In genomic region chr1:94922756-94923465, GRCh38 we compare ENCODE assay signal across 11 cellular contexts. TPM values are rescaled to one million over a fixed set of nuclear protein-coding genes. Genes with fewer than 3 reads are reported as not detected.
DNase-seq lines count a peak whose midpoint lies in the region; ATAC-seq and TF ChIP-seq lines count a peak whose summit lies in the region.
"Had no signal": no experiment of that assay in that cellular context is flagged by ENCODE, and none has a peak within 500 bp of the region (broad histone marks: within the 10 kb centered on the region; RNA-seq: fewer than 3 reads in every experiment).

No MANE protein-coding gene starts in this region.

- CTCF ChIA-PET in activated CD4-positive, alpha-beta memory T cell treated with anti-CD3 and anti-CD28 coated beads for 36 hours (lab: Charles Lee), result interaction anchor here (1.2 to 1.8 kb wide), 2 partner anchors 68 to 119 kb away, joined by 3 to 7 read pairs; no protein-coding TSS in a partner anchor
- CTCF ChIA-PET in activated CD4-positive, alpha-beta T cell treated with anti-CD3 and anti-CD28 coated beads for 36 hours (lab: Charles Lee), result no interaction called here

- peaks cover 26% of the 10 kb centered on the region for H3K27me3 Mint-ChIP-seq in activated CD4-positive, alpha-beta memory T cell treated with anti-CD3 and anti-CD28 coated beads for 36 hours
- peaks cover 34% of the 10 kb centered on the region for H3K27me3 Mint-ChIP-seq in activated CD4-positive, alpha-beta T cell treated with anti-CD3 and anti-CD28 coated beads for 36 hours

- H3K36me3 Mint-ChIP-seq in activated CD4-positive, alpha-beta memory T cell treated with anti-CD3 and anti-CD28 coated beads for 36 hours, result no peaks in the 10 kb centered on the region
- peaks cover 2% of the 10 kb centered on the region for H3K36me3 Mint-ChIP-seq in activated CD4-positive, alpha-beta T cell treated with anti-CD3 and anti-CD28 coated beads for 36 hours (ENCODE audit: low read depth)

- peaks cover 14% of the 10 kb centered on the region for H3K4me1 Mint-ChIP-seq in activated CD4-positive, alpha-beta memory T cell treated with anti-CD3 and anti-CD28 coated beads for 36 hours (ENCODE audit: low read depth)
- peaks cover 13% of the 10 kb centered on the region for H3K4me1 Mint-ChIP-seq in activated CD4-positive, alpha-beta T cell treated with anti-CD3 and anti-CD28 coated beads for 36 hours

- TF ChIP-seq CTCF in VCaP (conservative IDR thresholded peaks at IDR 0.05), result no peak
- no peak for TF ChIP-seq CTCF in fibroblast of villous mesenchyme (IDR thresholded peaks at IDR 0.05; ENCODE audit: insufficient read depth, low read depth, low read length)

- H3K4me3 ChIP-seq in fibroblast of villous mesenchyme (ENCODE audit: low read depth, low read length), result peak overlapping the region; percentile 90

- no peaks in the 10 kb centered on the region for H3K9me3 Mint-ChIP-seq in activated CD4-positive, alpha-beta memory T cell treated with anti-CD3 and anti-CD28 coated beads for 36 hours
- no peaks in the 10 kb centered on the region for H3K9me3 Mint-ChIP-seq in activated CD4-positive, alpha-beta T cell treated with anti-CD3 and anti-CD28 coated beads for 36 hours (ENCODE audit: low read depth)

- H3K27ac Mint-ChIP-seq in activated CD4-positive, alpha-beta memory T cell treated with anti-CD3 and anti-CD28 coated beads for 36 hours, result no peak overlapping the region
- H3K27ac Mint-ChIP-seq in activated CD4-positive, alpha-beta T cell treated with anti-CD3 and anti-CD28 coated beads for 36 hours, result no peak overlapping the region

- no peak for ATAC-seq in HG03571 (IDR thresholded peaks at IDR 0.05; ENCODE audit: unreplicated experiment)
- ATAC-seq in activated CD4-positive, alpha-beta T cell treated with anti-CD3 and anti-CD28 coated beads for 36 hours, result no peak

- H3K27ac ChIP-seq in VCaP, result peak overlapping the region; percentile 83

- DNase-seq in EL, result peak; percentile 68
- DNase-seq in fibroblast of villous mesenchyme (ENCODE audit: low read depth), result peak; percentile 85
- peak; percentile 88 for DNase-seq in renal cortical epithelial cell (ENCODE audit: low read depth)
- no peak for DNase-seq in activated CD4-positive, alpha-beta memory T cell treated with anti-CD3 and anti-CD28 coated beads for 36 hours
- no peak for DNase-seq in activated CD4-positive, alpha-beta T cell treated with anti-CD3 and anti-CD28 coated beads for 36 hours
- no peak for DNase-seq in dedifferentiated amniotic fluid mesenchymal stem cell (ENCODE audit: extremely low spot score)
- DNase-seq: activated gamma-delta T cell, DMS 273 treated with DMSO at 0.1 percent for 48 hours, T1000 had no signal

- H3K4me3 Mint-ChIP-seq in activated CD4-positive, alpha-beta memory T cell treated with anti-CD3 and anti-CD28 coated beads for 36 hours, result no peak overlapping the region
- no peak overlapping the region for H3K4me3 Mint-ChIP-seq in activated CD4-positive, alpha-beta T cell treated with anti-CD3 and anti-CD28 coated beads for 36 hours

- intact Hi-C loops in activated CD4-positive, alpha-beta memory T cell treated with anti-CD3 and anti-CD28 coated beads for 36 hours (cut with micrococcal nuclease), result loop anchor here (10.0 kb wide), 1 partner anchor 312 kb away; the partner anchor contains the start of gene RWDD3
- intact Hi-C loops in activated CD4-positive, alpha-beta T cell treated with anti-CD3 and anti-CD28 coated beads for 36 hours (cut with DNase I, micrococcal nuclease), result no loop called here

- POLR2A ChIA-PET in activated CD4-positive, alpha-beta memory T cell treated with anti-CD3 and anti-CD28 coated beads for 36 hours (lab: Charles Lee), result no interaction called here
- POLR2A ChIA-PET in activated CD4-positive, alpha-beta T cell treated with anti-CD3 and anti-CD28 coated beads for 36 hours (lab: Charles Lee), result no interaction called here

RNA-seq across cellular contexts. Expression of gene CNN3, which starts 4.0 kb away (rescaled TPM):
- 354 and 485 TPM in 2 replicates for total RNA-seq in fibroblast of villous mesenchyme
- total RNA-seq in renal cortical epithelial cell, result 636 and 714 TPM in 2 replicates
- total RNA-seq in activated CD4-positive, alpha-beta memory T cell treated with anti-CD3 and anti-CD28 coated beads for 36 hours, result 1 to 10 TPM; 3.9 to 4.6 TPM
- 1 to 10 TPM; 2.5 to 3.1 TPM for total RNA-seq in activated CD4-positive, alpha-beta T cell treated with anti-CD3 and anti-CD28 coated beads for 36 hours

Comparison
In these comparisons a context has a peak if more than half of its experiments do, and no peak if none do; other contexts are left out.
1. DNase-seq: peak in EL (single experiment), fibroblast of villous mesenchyme (single experiment) and renal cortical epithelial cell (single experiment); none in activated CD4-positive, alpha-beta memory T cell treated with anti-CD3 and anti-CD28 coated beads for 36 hours (single experiment), activated CD4-positive, alpha-beta T cell treated with anti-CD3 and anti-CD28 coated beads for 36 hours (single experiment) and dedifferentiated amniotic fluid mesenchymal stem cell (single experiment).
2. RNA of gene CNN3, which starts 4.0 kb away (total RNA-seq): 636 to 714 TPM in renal cortical epithelial cell and 354 to 485 TPM in fibroblast of villous mesenchyme; 3.9 to 4.6 TPM in activated CD4-positive, alpha-beta memory T cell treated with anti-CD3 and anti-CD28 coated beads for 36 hours and 2.5 to 3.1 TPM in activated CD4-positive, alpha-beta T cell treated with anti-CD3 and anti-CD28 coated beads for 36 hours; every median in the first group is over 10 times any median in the second.